15 cellular contexts compared by ENCODE assay signal in genomic region chr6:144778056-144778455, GRCh38.
"Had no signal": no experiment of that assay in that cellular context is flagged by ENCODE, and none has a peak within 500 bp of the region (broad histone marks: within the 10 kb centered on the region; RNA-seq: fewer than 3 reads in every experiment).

No MANE protein-coding gene starts in this region.

- H3K4me3 Mint-ChIP-seq: memory B cell; stimulated activated effector memory CD8-positive, alpha-beta T cell treated with anti-CD3 and anti-CD28 coated beads, Interleukin-12 subunit alpha, Interleukin-12 subunit beta, amount 100 ng/mL, for 72 hours had no signal

- H3K27me3 Mint-ChIP-seq: memory B cell had no signal

- H3K9me3 Mint-ChIP-seq: activated naive CD4-positive, alpha-beta T cell treated with anti-CD3 and anti-CD28 coated beads, Interleukin-2, amount 50 U/mL, for 72 hours; memory B cell; stimulated activated effector memory CD8-positive, alpha-beta T cell treated with anti-CD3 and anti-CD28 coated beads, Interleukin-12 subunit alpha, Interleukin-12 subunit beta, amount 100 ng/mL, for 72 hours had no signal

- ATAC-seq: activated naive CD4-positive, alpha-beta T cell treated with anti-CD3 and anti-CD28 coated beads, Interleukin-2, amount 50 U/mL, for 72 hours; left ventricle myocardium superior; stimulated activated effector memory CD8-positive, alpha-beta T cell treated with anti-CD3 and anti-CD28 coated beads, Interleukin-12 subunit alpha, Interleukin-12 subunit beta, amount 100 ng/mL, for 72 hours had no signal

- H3K27me3 ChIP-seq: esophagus squamous epithelium, thyroid gland had no signal

- H3K4me3 ChIP-seq: coronary artery, esophagus squamous epithelium, thyroid gland had no signal

- H3K4me1 ChIP-seq: esophagus squamous epithelium, parathyroid adenoma, thyroid gland had no signal

- H3K9me3 ChIP-seq: esophagus squamous epithelium, thyroid gland had no signal

- H3K27ac ChIP-seq: coronary artery, esophagus squamous epithelium, parathyroid adenoma, thyroid gland had no signal

- DNase-seq: activated effector memory CD4-positive, alpha-beta T cell treated with Interleukin-2 at 50 U/mL for 16 hours; activated T-cell treated with anti-CD3 and anti-CD28 coated beads, Interleukin-2, amount 50 U/mL, for 1 hour; amniotic stem cell; central memory CD4-positive, alpha-beta T cell; effector CD4-positive, alpha-beta T cell; esophagus squamous epithelium; hippocampal formation; kidney glomerular epithelial cell; left ventricle myocardium superior; thyroid gland had no signal

- H3K27ac Mint-ChIP-seq: activated naive CD4-positive, alpha-beta T cell treated with anti-CD3 and anti-CD28 coated beads, Interleukin-2, amount 50 U/mL, for 72 hours; memory B cell; stimulated activated effector memory CD8-positive, alpha-beta T cell treated with anti-CD3 and anti-CD28 coated beads, Interleukin-12 subunit alpha, Interleukin-12 subunit beta, amount 100 ng/mL, for 72 hours had no signal
